8 cellular contexts compared by ENCODE assay signal in genomic region chr10:133261726-133262325, GRCh38. TPM values are rescaled to one million over a fixed set of nuclear protein-coding genes. Genes with fewer than 3 reads are reported as not detected.
DNase-seq lines count a peak whose midpoint lies in the region; ATAC-seq and TF ChIP-seq lines count a peak whose summit lies in the region.

No MANE protein-coding gene starts in this region.

- no peak for TF ChIP-seq CTCF in fibroblast of mammary gland (conservative IDR thresholded peaks at IDR 0.05; ENCODE audit: control insufficient read depth, insufficient read depth, low read depth, low read length)

- ATAC-seq in GM19438 (IDR thresholded peaks at IDR 0.05; ENCODE audit: low read depth, unreplicated experiment) (peak; percentile 46), HG03521 (IDR thresholded peaks at IDR 0.05; ENCODE audit: unreplicated experiment) (peak; percentile 53)
- ATAC-seq in activated T-helper 17 cell treated with anti-CD3 and anti-CD28 coated beads, Interleukin-2, amount 50 U/mL, for 72 hours (replicated peaks): peak; percentile 52
- ATAC-seq in natural killer cell treated with Interleukin-12 subunit alpha and Interleukin-12 subunit beta and Interleukin-15 and Interleukin-18, amount 100 ng/mL, for 72 hours: peak; percentile 84 to 90

- H3K27me3 Mint-ChIP-seq in CD8-positive, alpha-beta memory T cell: peaks cover 0 to 2% of the 10 kb centered on the region in 2 donors
- H3K27me3 Mint-ChIP-seq in activated T-helper 17 cell treated with anti-CD3 and anti-CD28 coated beads, Interleukin-2, amount 50 U/mL, for 72 hours: no peaks in the 10 kb centered on the region
- H3K27me3 Mint-ChIP-seq in natural killer cell treated with Interleukin-12 subunit alpha and Interleukin-12 subunit beta and Interleukin-15 and Interleukin-18, amount 100 ng/mL, for 72 hours: no peaks in the 10 kb centered on the region
- H3K27me3 Mint-ChIP-seq in stimulated activated naive CD8-positive, alpha-beta T cell treated with anti-CD3 and anti-CD28 coated beads, Interleukin-15, Interleukin-2, amounts not matched to agents 100 ng/mL and 50 ng/mL, for 24 hours: peaks cover 4% of the 10 kb centered on the region

- peaks cover 78% of the 10 kb centered on the region for H3K4me1 ChIP-seq in CD8-positive, alpha-beta memory T cell (ENCODE audit: insufficient read depth, low read length)

- peak overlapping the region; percentile 69 for H3K27ac ChIP-seq in CD8-positive, alpha-beta memory T cell (ENCODE audit: low read depth, low read length)

- no peaks in the 10 kb centered on the region for H3K9me3 Mint-ChIP-seq in CD8-positive, alpha-beta memory T cell
- H3K9me3 Mint-ChIP-seq in activated T-helper 17 cell treated with anti-CD3 and anti-CD28 coated beads, Interleukin-2, amount 50 U/mL, for 72 hours: no peaks in the 10 kb centered on the region
- no peaks in the 10 kb centered on the region for H3K9me3 Mint-ChIP-seq in natural killer cell treated with Interleukin-12 subunit alpha and Interleukin-12 subunit beta and Interleukin-15 and Interleukin-18, amount 100 ng/mL, for 72 hours
- H3K9me3 Mint-ChIP-seq in stimulated activated naive CD8-positive, alpha-beta T cell treated with anti-CD3 and anti-CD28 coated beads, Interleukin-15, Interleukin-2, amounts not matched to agents 100 ng/mL and 50 ng/mL, for 24 hours: no peaks in the 10 kb centered on the region

- POLR2A ChIA-PET in CD8-positive, alpha-beta memory T cell (lab: Charles Lee): interaction anchor here (1.3 to 3.7 kb wide), 2 partner anchors 16 kb away, joined by 7 to 15 read pairs; no protein-coding TSS in a partner anchor

- peaks cover 0 to 9% (median 0%) of the 10 kb centered on the region in 3 donors for H3K36me3 Mint-ChIP-seq in CD8-positive, alpha-beta memory T cell
- peaks cover 43% of the 10 kb centered on the region for H3K36me3 Mint-ChIP-seq in activated T-helper 17 cell treated with anti-CD3 and anti-CD28 coated beads, Interleukin-2, amount 50 U/mL, for 72 hours (ENCODE audit: low read depth)
- H3K36me3 Mint-ChIP-seq in natural killer cell treated with Interleukin-12 subunit alpha and Interleukin-12 subunit beta and Interleukin-15 and Interleukin-18, amount 100 ng/mL, for 72 hours: no peaks in the 10 kb centered on the region
- peaks cover 12% of the 10 kb centered on the region for H3K36me3 Mint-ChIP-seq in stimulated activated naive CD8-positive, alpha-beta T cell treated with anti-CD3 and anti-CD28 coated beads, Interleukin-15, Interleukin-2, amounts not matched to agents 100 ng/mL and 50 ng/mL, for 24 hours (ENCODE audit: low read depth)

- H3K4me1 Mint-ChIP-seq in CD8-positive, alpha-beta memory T cell: peaks cover 57 to 84% (median 76%) of the 10 kb centered on the region in 3 donors
- H3K4me1 Mint-ChIP-seq in activated T-helper 17 cell treated with anti-CD3 and anti-CD28 coated beads, Interleukin-2, amount 50 U/mL, for 72 hours: peaks cover 14% of the 10 kb centered on the region
- peaks cover 28 to 42% of the 10 kb centered on the region in 2 donors for H3K4me1 Mint-ChIP-seq in natural killer cell treated with Interleukin-12 subunit alpha and Interleukin-12 subunit beta and Interleukin-15 and Interleukin-18, amount 100 ng/mL, for 72 hours (ENCODE audit: low read depth in 2 of 2)
- H3K4me1 Mint-ChIP-seq in stimulated activated naive CD8-positive, alpha-beta T cell treated with anti-CD3 and anti-CD28 coated beads, Interleukin-15, Interleukin-2, amounts not matched to agents 100 ng/mL and 50 ng/mL, for 24 hours (ENCODE audit: low read depth): peaks cover 73% of the 10 kb centered on the region

- H3K27ac Mint-ChIP-seq in CD8-positive, alpha-beta memory T cell: peak overlapping the region; percentile 76 to 99 (median 91)
- H3K27ac Mint-ChIP-seq in activated T-helper 17 cell treated with anti-CD3 and anti-CD28 coated beads, Interleukin-2, amount 50 U/mL, for 72 hours: peak overlapping the region; percentile 88
- H3K27ac Mint-ChIP-seq in natural killer cell treated with Interleukin-12 subunit alpha and Interleukin-12 subunit beta and Interleukin-15 and Interleukin-18, amount 100 ng/mL, for 72 hours: peak overlapping the region in 1 of 2 donors; percentile 59
- H3K27ac Mint-ChIP-seq in stimulated activated naive CD8-positive, alpha-beta T cell treated with anti-CD3 and anti-CD28 coated beads, Interleukin-15, Interleukin-2, amounts not matched to agents 100 ng/mL and 50 ng/mL, for 24 hours: peak overlapping the region; percentile 84

- H3K4me3 Mint-ChIP-seq in CD8-positive, alpha-beta memory T cell: peak overlapping the region; percentile 73 to 92 (median 79)
- peak overlapping the region; percentile 60 for H3K4me3 Mint-ChIP-seq in activated T-helper 17 cell treated with anti-CD3 and anti-CD28 coated beads, Interleukin-2, amount 50 U/mL, for 72 hours
- H3K4me3 Mint-ChIP-seq in natural killer cell treated with Interleukin-12 subunit alpha and Interleukin-12 subunit beta and Interleukin-15 and Interleukin-18, amount 100 ng/mL, for 72 hours: peak overlapping the region; percentile 78
- H3K4me3 Mint-ChIP-seq in stimulated activated naive CD8-positive, alpha-beta T cell treated with anti-CD3 and anti-CD28 coated beads, Interleukin-15, Interleukin-2, amounts not matched to agents 100 ng/mL and 50 ng/mL, for 24 hours: peak overlapping the region; percentile 76

- H3K4me3 ChIP-seq in CD8-positive, alpha-beta memory T cell (ENCODE audit: low read length): peak overlapping the region; percentile 45
- H3K4me3 ChIP-seq in fibroblast of mammary gland (ENCODE audit: control insufficient read depth, low read depth, low read length): peak overlapping the region; percentile 41

- H3K36me3 ChIP-seq in CD8-positive, alpha-beta memory T cell (ENCODE audit: insufficient read depth, low read length): no peaks in the 10 kb centered on the region

- H3K27me3 ChIP-seq in CD8-positive, alpha-beta memory T cell (ENCODE audit: insufficient read depth, low read length, poor library complexity, severe bottlenecking): no peaks in the 10 kb centered on the region

- no peaks in the 10 kb centered on the region for H3K9me3 ChIP-seq in CD8-positive, alpha-beta memory T cell (ENCODE audit: low read length)

- CTCF ChIA-PET in CD8-positive, alpha-beta memory T cell (lab: Charles Lee): interaction anchor here (1.1 to 2.0 kb wide), 5 partner anchors 13 to 68 kb away, joined by 3 to 6 read pairs (median 5); no protein-coding TSS in a partner anchor

- DNase-seq in CD8-positive, alpha-beta memory T cell: peak; percentile 75 to 91 (median 82)
- DNase-seq in RKO (ENCODE audit: low spot score) (peak; percentile 79), fibroblast of mammary gland (ENCODE audit: low read depth) (peak; percentile 49)
- DNase-seq in natural killer cell treated with Interleukin-12 subunit alpha and Interleukin-12 subunit beta and Interleukin-15 and Interleukin-18, amount 100 ng/mL, for 72 hours (ENCODE audit: low spot score): peak; percentile 88

RNA-seq across cellular contexts. Expression of gene ADAM8, which starts 14.8 kb away (rescaled TPM):
- 10 to 100 TPM; 67.0 to 70.0 TPM for total RNA-seq in CD8-positive, alpha-beta memory T cell
- polyA plus RNA-seq in CD8-positive, alpha-beta memory T cell: 74.9 TPM
- total RNA-seq in activated T-helper 17 cell treated with anti-CD3 and anti-CD28 coated beads, Interleukin-2, amount 50 U/mL, for 72 hours: 100 to 1,000 TPM in 1 of 2 donors, 10 to 100 TPM in 1; 83.7 to 336 TPM
- total RNA-seq in natural killer cell treated with Interleukin-12 subunit alpha and Interleukin-12 subunit beta and Interleukin-15 and Interleukin-18, amount 100 ng/mL, for 72 hours: 100 to 1,000 TPM; 202 to 211 TPM

RNA-seq across cellular contexts. Expression of gene VENTX, which starts 24.2 kb away (rescaled TPM):
- not detected for total RNA-seq in CD8-positive, alpha-beta memory T cell
- not detected for polyA plus RNA-seq in CD8-positive, alpha-beta memory T cell
- total RNA-seq in activated T-helper 17 cell treated with anti-CD3 and anti-CD28 coated beads, Interleukin-2, amount 50 U/mL, for 72 hours: under 1 TPM in 1 of 2 donors, not detected in 1; 0.21 TPM
- total RNA-seq in natural killer cell treated with Interleukin-12 subunit alpha and Interleukin-12 subunit beta and Interleukin-15 and Interleukin-18, amount 100 ng/mL, for 72 hours: not detected

RNA-seq across cellular contexts. Expression of gene UTF1, which starts 31.8 kb away (rescaled TPM):
- total RNA-seq in CD8-positive, alpha-beta memory T cell: not detected
- polyA plus RNA-seq in CD8-positive, alpha-beta memory T cell: not detected
- total RNA-seq in activated T-helper 17 cell treated with anti-CD3 and anti-CD28 coated beads, Interleukin-2, amount 50 U/mL, for 72 hours: not detected
- not detected for total RNA-seq in natural killer cell treated with Interleukin-12 subunit alpha and Interleukin-12 subunit beta and Interleukin-15 and Interleukin-18, amount 100 ng/mL, for 72 hours

RNA-seq across cellular contexts. Expression of gene TUBGCP2, which starts 46.8 kb away (rescaled TPM):
- 10 to 100 TPM; 67.9 to 68.1 TPM for total RNA-seq in CD8-positive, alpha-beta memory T cell
- 39.9 TPM for polyA plus RNA-seq in CD8-positive, alpha-beta memory T cell
- 10 to 100 TPM; 47.8 to 55.8 TPM for total RNA-seq in activated T-helper 17 cell treated with anti-CD3 and anti-CD28 coated beads, Interleukin-2, amount 50 U/mL, for 72 hours
- 10 to 100 TPM; 53.3 to 58.2 TPM for total RNA-seq in natural killer cell treated with Interleukin-12 subunit alpha and Interleukin-12 subunit beta and Interleukin-15 and Interleukin-18, amount 100 ng/mL, for 72 hours

RNA-seq across cellular contexts. Expression of gene ZNF511, which starts 46.9 kb away (rescaled TPM):
- total RNA-seq in CD8-positive, alpha-beta memory T cell: 10 to 100 TPM; 82.2 to 83.2 TPM
- polyA plus RNA-seq in CD8-positive, alpha-beta memory T cell: 90.8 TPM
- total RNA-seq in activated T-helper 17 cell treated with anti-CD3 and anti-CD28 coated beads, Interleukin-2, amount 50 U/mL, for 72 hours: 10 to 100 TPM; 52.8 to 74.2 TPM
- 10 to 100 TPM; 38.1 to 73.2 TPM for total RNA-seq in natural killer cell treated with Interleukin-12 subunit alpha and Interleukin-12 subunit beta and Interleukin-15 and Interleukin-18, amount 100 ng/mL, for 72 hours

Comparison
In these comparisons a context has a peak if more than half of its experiments do, and no peak if none do; other contexts are left out.
1. Peak in every context shown above with its lines: DNase-seq, ATAC-seq, H3K4me3 ChIP-seq and H3K27ac ChIP-seq.